1 cellular context compared by ENCODE assay signal in genomic region chr14:54837508-54838149, GRCh38.
TF ChIP-seq lines count a peak whose summit lies in the region.

No MANE protein-coding gene starts in this region.

TF ChIP-seq in HepG2, 621 proteins besides CTCF, POLR2A, EP300 and RAD21 (continued from another document and continues in another):
- TF ChIP-seq, protein P1, sequence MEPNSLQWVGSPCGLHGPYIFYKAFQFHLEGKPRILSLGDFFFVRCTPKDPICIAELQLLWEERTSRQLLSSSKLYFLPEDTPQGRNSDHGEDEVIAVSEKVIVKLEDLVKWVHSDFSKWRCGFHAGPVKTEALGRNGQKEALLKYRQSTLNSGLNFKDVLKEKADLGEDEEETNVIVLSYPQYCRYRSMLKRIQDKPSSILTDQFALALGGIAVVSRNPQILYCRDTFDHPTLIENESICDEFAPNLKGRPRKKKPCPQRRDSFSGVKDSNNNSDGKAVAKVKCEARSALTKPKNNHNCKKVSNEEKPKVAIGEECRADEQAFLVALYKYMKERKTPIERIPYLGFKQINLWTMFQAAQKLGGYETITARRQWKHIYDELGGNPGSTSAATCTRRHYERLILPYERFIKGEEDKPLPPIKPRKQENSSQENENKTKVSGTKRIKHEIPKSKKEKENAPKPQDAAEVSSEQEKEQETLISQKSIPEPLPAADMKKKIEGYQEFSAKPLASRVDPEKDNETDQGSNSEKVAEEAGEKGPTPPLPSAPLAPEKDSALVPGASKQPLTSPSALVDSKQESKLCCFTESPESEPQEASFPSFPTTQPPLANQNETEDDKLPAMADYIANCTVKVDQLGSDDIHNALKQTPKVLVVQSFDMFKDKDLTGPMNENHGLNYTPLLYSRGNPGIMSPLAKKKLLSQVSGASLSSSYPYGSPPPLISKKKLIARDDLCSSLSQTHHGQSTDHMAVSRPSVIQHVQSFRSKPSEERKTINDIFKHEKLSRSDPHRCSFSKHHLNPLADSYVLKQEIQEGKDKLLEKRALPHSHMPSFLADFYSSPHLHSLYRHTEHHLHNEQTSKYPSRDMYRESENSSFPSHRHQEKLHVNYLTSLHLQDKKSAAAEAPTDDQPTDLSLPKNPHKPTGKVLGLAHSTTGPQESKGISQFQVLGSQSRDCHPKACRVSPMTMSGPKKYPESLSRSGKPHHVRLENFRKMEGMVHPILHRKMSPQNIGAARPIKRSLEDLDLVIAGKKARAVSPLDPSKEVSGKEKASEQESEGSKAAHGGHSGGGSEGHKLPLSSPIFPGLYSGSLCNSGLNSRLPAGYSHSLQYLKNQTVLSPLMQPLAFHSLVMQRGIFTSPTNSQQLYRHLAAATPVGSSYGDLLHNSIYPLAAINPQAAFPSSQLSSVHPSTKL (CRISPR knock-in tag; IDR thresholded peaks at IDR 0.05) = peak; percentile 94
- TF ChIP-seq FOXJ3 (CRISPR knock-in tag; IDR thresholded peaks at IDR 0.05; ENCODE audit: borderline replicate concordance) (peak; percentile 90), KAT8 (CRISPR knock-in tag; IDR thresholded peaks at IDR 0.05) (peak; percentile 65), PCBP2 (optimal IDR thresholded peaks at IDR 0.05; ENCODE audit: low read depth, low read length, poor library complexity, severe bottlenecking) (no peak), TARDBP (CRISPR knock-in tag; IDR thresholded peaks at IDR 0.05) (peak; percentile 88; the same call in 1 of the 2 replicates), PHB2 (IDR thresholded peaks at IDR 0.05; ENCODE audit: partially characterized antibody) (no peak), CHD4 (IDR thresholded peaks at IDR 0.05; ENCODE audit: borderline replicate concordance, low read length) (peak; percentile 88; the same call in 1 of the 2 replicates), TCF12 (IDR thresholded peaks at IDR 0.05) (no peak), TCF12 (CRISPR knock-in tag; IDR thresholded peaks at IDR 0.05) (0 out of 2 replicates have a peak, but pooled peaks have one; percentile 55), MATR3 (CRISPR knock-in tag; IDR thresholded peaks at IDR 0.05) (no peak), NONO (IDR thresholded peaks at IDR 0.05) (no peak), NONO (CRISPR knock-in tag; conservative IDR thresholded peaks at IDR 0.05) (peak; percentile 69), TERF1 (CRISPR knock-in tag; IDR thresholded peaks at IDR 0.05) (no peak), ZSCAN5A (CRISPR knock-in tag; IDR thresholded peaks at IDR 0.05; ENCODE audit: borderline replicate concordance) (peak; percentile 40; the same call in 1 of the 2 replicates), ZNF430 (CRISPR knock-in tag; IDR thresholded peaks at IDR 0.05) (no peak), RERE (CRISPR knock-in tag; IDR thresholded peaks at IDR 0.05; ENCODE audit: low read depth) (peak; percentile 59; the same call in 1 of the 2 replicates), ZNF550 (CRISPR knock-in tag; IDR thresholded peaks at IDR 0.05; ENCODE audit: borderline replicate concordance) (no peak), ZNF563 (CRISPR knock-in tag; IDR thresholded peaks at IDR 0.05) (no peak), ZNF503 (CRISPR knock-in tag; IDR thresholded peaks at IDR 0.05) (peak; percentile 84), ELF3 (CRISPR knock-in tag; IDR thresholded peaks at IDR 0.05) (peak; percentile 52; the same call in 1 of the 2 replicates), ZMYM2 (CRISPR knock-in tag; IDR thresholded peaks at IDR 0.05) (peak; percentile 77; the same call in 1 of the 2 replicates), NR2F2 (IDR thresholded peaks at IDR 0.05; ENCODE audit: borderline replicate concordance, low read depth) (peak; percentile 99), KDM3A (CRISPR knock-in tag; IDR thresholded peaks at IDR 0.05; ENCODE audit: low read depth) (peak; percentile 40; the same call in 1 of the 2 replicates), ZNF557 (CRISPR knock-in tag; IDR thresholded peaks at IDR 0.05) (no peak), TBX3 (IDR thresholded peaks at IDR 0.05; ENCODE audit: borderline replicate concordance) (peak; percentile 81; the same call in 1 of the 2 replicates), TBX2 (CRISPR knock-in tag; IDR thresholded peaks at IDR 0.05; ENCODE audit: borderline replicate concordance) (peak; percentile 98)
- TF ChIP-seq, protein P2, sequence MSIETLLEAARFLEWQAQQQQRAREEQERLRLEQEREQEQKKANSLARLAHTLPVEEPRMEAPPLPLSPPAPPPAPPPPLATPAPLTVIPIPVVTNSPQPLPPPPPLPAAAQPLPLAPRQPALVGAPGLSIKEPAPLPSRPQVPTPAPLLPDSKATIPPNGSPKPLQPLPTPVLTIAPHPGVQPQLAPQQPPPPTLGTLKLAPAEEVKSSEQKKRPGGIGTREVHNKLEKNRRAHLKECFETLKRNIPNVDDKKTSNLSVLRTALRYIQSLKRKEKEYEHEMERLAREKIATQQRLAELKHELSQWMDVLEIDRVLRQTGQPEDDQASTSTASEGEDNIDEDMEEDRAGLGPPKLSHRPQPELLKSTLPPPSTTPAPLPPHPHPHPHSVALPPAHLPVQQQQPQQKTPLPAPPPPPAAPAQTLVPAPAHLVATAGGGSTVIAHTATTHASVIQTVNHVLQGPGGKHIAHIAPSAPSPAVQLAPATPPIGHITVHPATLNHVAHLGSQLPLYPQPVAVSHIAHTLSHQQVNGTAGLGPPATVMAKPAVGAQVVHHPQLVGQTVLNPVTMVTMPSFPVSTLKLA (IDR thresholded peaks at IDR 0.05) = no peak
- TF ChIP-seq, protein P3, sequence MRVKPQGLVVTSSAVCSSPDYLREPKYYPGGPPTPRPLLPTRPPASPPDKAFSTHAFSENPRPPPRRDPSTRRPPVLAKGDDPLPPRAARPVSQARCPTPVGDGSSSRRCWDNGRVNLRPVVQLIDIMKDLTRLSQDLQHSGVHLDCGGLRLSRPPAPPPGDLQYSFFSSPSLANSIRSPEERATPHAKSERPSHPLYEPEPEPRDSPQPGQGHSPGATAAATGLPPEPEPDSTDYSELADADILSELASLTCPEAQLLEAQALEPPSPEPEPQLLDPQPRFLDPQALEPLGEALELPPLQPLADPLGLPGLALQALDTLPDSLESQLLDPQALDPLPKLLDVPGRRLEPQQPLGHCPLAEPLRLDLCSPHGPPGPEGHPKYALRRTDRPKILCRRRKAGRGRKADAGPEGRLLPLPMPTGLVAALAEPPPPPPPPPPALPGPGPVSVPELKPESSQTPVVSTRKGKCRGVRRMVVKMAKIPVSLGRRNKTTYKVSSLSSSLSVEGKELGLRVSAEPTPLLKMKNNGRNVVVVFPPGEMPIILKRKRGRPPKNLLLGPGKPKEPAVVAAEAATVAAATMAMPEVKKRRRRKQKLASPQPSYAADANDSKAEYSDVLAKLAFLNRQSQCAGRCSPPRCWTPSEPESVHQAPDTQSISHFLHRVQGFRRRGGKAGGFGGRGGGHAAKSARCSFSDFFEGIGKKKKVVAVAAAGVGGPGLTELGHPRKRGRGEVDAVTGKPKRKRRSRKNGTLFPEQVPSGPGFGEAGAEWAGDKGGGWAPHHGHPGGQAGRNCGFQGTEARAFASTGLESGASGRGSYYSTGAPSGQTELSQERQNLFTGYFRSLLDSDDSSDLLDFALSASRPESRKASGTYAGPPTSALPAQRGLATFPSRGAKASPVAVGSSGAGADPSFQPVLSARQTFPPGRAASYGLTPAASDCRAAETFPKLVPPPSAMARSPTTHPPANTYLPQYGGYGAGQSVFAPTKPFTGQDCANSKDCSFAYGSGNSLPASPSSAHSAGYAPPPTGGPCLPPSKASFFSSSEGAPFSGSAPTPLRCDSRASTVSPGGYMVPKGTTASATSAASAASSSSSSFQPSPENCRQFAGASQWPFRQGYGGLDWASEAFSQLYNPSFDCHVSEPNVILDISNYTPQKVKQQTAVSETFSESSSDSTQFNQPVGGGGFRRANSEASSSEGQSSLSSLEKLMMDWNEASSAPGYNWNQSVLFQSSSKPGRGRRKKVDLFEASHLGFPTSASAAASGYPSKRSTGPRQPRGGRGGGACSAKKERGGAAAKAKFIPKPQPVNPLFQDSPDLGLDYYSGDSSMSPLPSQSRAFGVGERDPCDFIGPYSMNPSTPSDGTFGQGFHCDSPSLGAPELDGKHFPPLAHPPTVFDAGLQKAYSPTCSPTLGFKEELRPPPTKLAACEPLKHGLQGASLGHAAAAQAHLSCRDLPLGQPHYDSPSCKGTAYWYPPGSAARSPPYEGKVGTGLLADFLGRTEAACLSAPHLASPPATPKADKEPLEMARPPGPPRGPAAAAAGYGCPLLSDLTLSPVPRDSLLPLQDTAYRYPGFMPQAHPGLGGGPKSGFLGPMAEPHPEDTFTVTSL (CRISPR knock-in tag; IDR thresholded peaks at IDR 0.05; ENCODE audit: borderline replicate concordance) = peak; percentile 94
- TF ChIP-seq, protein P4, sequence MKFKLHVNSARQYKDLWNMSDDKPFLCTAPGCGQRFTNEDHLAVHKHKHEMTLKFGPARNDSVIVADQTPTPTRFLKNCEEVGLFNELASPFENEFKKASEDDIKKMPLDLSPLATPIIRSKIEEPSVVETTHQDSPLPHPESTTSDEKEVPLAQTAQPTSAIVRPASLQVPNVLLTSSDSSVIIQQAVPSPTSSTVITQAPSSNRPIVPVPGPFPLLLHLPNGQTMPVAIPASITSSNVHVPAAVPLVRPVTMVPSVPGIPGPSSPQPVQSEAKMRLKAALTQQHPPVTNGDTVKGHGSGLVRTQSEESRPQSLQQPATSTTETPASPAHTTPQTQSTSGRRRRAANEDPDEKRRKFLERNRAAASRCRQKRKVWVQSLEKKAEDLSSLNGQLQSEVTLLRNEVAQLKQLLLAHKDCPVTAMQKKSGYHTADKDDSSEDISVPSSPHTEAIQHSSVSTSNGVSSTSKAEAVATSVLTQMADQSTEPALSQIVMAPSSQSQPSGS (CRISPR knock-in tag; IDR thresholded peaks at IDR 0.05) = peak; percentile 85; the same call in 1 of the 2 replicates
- TF ChIP-seq, protein P5, sequence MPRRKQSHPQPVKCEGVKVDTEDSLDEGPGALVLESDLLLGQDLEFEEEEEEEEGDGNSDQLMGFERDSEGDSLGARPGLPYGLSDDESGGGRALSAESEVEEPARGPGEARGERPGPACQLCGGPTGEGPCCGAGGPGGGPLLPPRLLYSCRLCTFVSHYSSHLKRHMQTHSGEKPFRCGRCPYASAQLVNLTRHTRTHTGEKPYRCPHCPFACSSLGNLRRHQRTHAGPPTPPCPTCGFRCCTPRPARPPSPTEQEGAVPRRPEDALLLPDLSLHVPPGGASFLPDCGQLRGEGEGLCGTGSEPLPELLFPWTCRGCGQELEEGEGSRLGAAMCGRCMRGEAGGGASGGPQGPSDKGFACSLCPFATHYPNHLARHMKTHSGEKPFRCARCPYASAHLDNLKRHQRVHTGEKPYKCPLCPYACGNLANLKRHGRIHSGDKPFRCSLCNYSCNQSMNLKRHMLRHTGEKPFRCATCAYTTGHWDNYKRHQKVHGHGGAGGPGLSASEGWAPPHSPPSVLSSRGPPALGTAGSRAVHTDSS (CRISPR knock-in tag; conservative IDR thresholded peaks at IDR 0.05) = no peak
